In the genomic region with DNA sequence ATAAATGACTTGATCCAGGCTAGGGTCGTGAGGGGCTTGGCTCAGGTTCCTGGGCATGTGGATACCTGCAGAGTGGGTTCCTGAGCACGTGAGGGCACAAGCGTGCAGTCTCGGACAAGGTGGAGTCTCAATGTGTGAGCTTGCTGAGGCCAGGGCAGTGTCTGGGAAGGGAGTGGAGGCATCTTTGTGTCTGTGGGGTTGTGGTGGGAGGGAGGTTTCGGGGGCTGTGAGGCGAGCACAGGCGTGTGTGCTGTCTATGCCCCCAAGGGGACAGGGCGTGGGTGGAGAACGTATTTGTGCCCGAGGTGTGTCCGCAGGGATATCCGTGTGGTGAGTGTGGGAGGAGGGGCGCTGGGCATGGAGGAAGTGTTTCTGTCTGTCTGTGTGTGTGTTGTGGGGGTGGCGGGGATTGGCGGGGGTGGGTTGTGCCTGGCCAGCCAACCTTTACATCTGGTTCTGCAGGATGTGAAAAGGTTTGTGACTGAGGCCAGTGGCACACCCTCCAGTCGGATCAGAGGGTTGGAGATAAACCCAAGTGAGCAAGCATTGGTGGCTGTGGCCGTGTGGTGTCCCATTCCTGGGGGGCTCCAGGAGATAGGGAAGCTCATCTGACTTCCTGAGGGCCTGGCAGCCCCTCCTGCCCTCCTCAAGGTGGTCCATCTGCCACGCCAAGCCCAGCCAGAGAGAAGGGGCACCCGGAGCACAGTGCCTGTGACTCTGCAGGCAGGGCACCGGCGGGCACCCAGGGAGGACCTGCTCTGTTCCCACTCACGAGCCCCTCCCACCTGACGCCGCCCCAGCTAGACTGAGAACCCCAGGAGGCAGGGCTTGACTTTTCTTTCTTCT, we compare ENCODE assay signal across 8 cellular contexts. TPM values are rescaled to one million over a fixed set of nuclear protein-coding genes. Genes with fewer than 3 reads are reported as not detected.
DNase-seq lines count a peak whose midpoint lies in the region; ATAC-seq and TF ChIP-seq lines count a peak whose summit lies in the region.

No MANE protein-coding gene starts in this region.

- no peak for TF ChIP-seq EP300 in tibial nerve (IDR thresholded peaks at IDR 0.05)

- H3K27me3 Mint-ChIP-seq in activated T-helper 17 cell treated with anti-CD3 and anti-CD28 coated beads, Interleukin-2, amount 50 U/mL, for 72 hours = no peaks in the 10 kb centered on the region

- ATAC-seq in GM18907 (IDR thresholded peaks at IDR 0.05; ENCODE audit: unreplicated experiment) = peak; percentile 44
- peak; percentile 27 for ATAC-seq in activated T-helper 17 cell treated with anti-CD3 and anti-CD28 coated beads, Interleukin-2, amount 50 U/mL, for 72 hours (replicated peaks)
- ATAC-seq in left lobe of liver = peak; percentile 28
- ATAC-seq in HG02970 (IDR thresholded peaks at IDR 0.05; ENCODE audit: low FRiP score, unreplicated experiment) = no peak

- TF ChIP-seq CTCF in tibial nerve (IDR thresholded peaks at IDR 0.05) = no peak

- H3K36me3 ChIP-seq in tibial nerve = no peaks in the 10 kb centered on the region

- peak overlapping the region; percentile 75 for H3K4me3 Mint-ChIP-seq in activated T-helper 17 cell treated with anti-CD3 and anti-CD28 coated beads, Interleukin-2, amount 50 U/mL, for 72 hours

- no peaks in the 10 kb centered on the region for H3K27me3 ChIP-seq in tibial nerve

- no peak overlapping the region for H3K4me3 ChIP-seq in tibial nerve

- peaks cover 0 to 38% (median 15%) of the 10 kb centered on the region in 4 donors for H3K4me1 ChIP-seq in tibial nerve

- H3K27ac Mint-ChIP-seq in activated T-helper 17 cell treated with anti-CD3 and anti-CD28 coated beads, Interleukin-2, amount 50 U/mL, for 72 hours = peak overlapping the region; percentile 89

- H3K36me3 Mint-ChIP-seq in activated T-helper 17 cell treated with anti-CD3 and anti-CD28 coated beads, Interleukin-2, amount 50 U/mL, for 72 hours (ENCODE audit: low read depth) = peaks cover 3% of the 10 kb centered on the region

- H3K4me1 Mint-ChIP-seq in activated T-helper 17 cell treated with anti-CD3 and anti-CD28 coated beads, Interleukin-2, amount 50 U/mL, for 72 hours = peaks cover 45% of the 10 kb centered on the region

- peak; percentile 62 for DNase-seq in HPDE6-E6E7 (ENCODE audit: extremely low spot score)
- DNase-seq in left lobe of liver (ENCODE audit: low spot score) = no peak
- DNase-seq in tibial nerve (ENCODE audit: low spot score in 2 of 2) = peak in 1 of 2 donors; percentile 32
- no peak for DNase-seq in GOT3 (lab: John Stamatoyannopoulos, UW)
- DNase-seq in retina = no peak

- 64 to 69% methylated on average over 24 of the region's 24 CpGs for WGBS in tibial nerve, 2 donors

- peaks cover 0 to 5% (median 0%) of the 10 kb centered on the region in 4 donors for H3K9me3 ChIP-seq in tibial nerve

- TF ChIP-seq POLR2A in tibial nerve (IDR thresholded peaks at IDR 0.05) = no peak

- H3K9me3 Mint-ChIP-seq in activated T-helper 17 cell treated with anti-CD3 and anti-CD28 coated beads, Interleukin-2, amount 50 U/mL, for 72 hours = no peaks in the 10 kb centered on the region

- H3K27ac ChIP-seq in tibial nerve = peak overlapping the region in 3 of 4 donors; percentile 59 to 82 (median 66)

RNA-seq across cellular contexts. Expression of a gene that starts 57.1 kb away (rescaled TPM):
- total RNA-seq in activated T-helper 17 cell treated with anti-CD3 and anti-CD28 coated beads, Interleukin-2, amount 50 U/mL, for 72 hours = 100 to 1,000 TPM in 1 of 2 donors, 10 to 100 TPM in 1; 57.8 to 185 TPM
- 60.6 TPM for total RNA-seq in left lobe of liver
- 100 to 1,000 TPM in 3 of 4 donors, 10 to 100 TPM in 1; 90.0 to 141 (median 116) TPM for total RNA-seq in tibial nerve
